ENCODE assay signal across 8 cellular contexts in the genomic region with DNA sequence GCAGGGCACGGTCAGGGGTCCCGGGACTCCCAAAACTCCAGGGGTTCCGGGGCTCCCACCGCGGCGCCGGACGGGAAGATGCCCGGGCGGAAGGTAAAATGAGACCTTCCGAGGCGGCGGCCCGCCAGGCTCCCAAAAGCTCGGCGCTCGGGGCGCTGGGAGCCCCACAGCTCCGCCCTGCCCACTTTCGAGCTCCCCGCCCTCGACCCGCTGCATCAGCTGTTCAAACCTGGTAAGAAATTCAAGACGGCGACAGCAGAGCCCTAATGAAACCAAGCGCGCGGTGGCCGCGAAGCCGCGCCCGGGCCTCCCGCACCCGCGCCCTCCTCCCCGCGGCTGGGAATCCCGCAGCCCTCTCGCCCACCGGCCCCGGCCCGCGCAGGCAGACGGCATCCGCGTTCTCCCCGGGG. TPM values are rescaled to one million over a fixed set of nuclear protein-coding genes. Genes with fewer than 3 reads are reported as not detected.
A peak's percentile ranks its signal among the peaks of the same experiment; 100 is the strongest.
DNase-seq lines count a peak whose midpoint lies in the region; ATAC-seq and FAIRE-seq lines count a peak whose summit lies in the region.

No MANE protein-coding gene starts in this region.

- no peaks in the 10 kb centered on the region for H3K36me3 ChIP-seq in small intestine (ENCODE audit: control insufficient read depth in 2 of 2, insufficient read depth in 2 of 2, low read length in 2 of 2)

- no peaks in the 10 kb centered on the region for H3K4me1 ChIP-seq in small intestine (ENCODE audit: control insufficient read depth in 2 of 2, insufficient read depth in 1 of 2, low read depth in 1 of 2, low read length in 1 of 2)

- no peaks in the 10 kb centered on the region for H3K9me3 ChIP-seq in small intestine (ENCODE audit: control insufficient read depth, low read depth)

- no peak for FAIRE-seq in small intestine (lab: Jason Lieb, UNC)

- ATAC-seq in GM19372 (IDR thresholded peaks at IDR 0.05; ENCODE audit: low read depth, unreplicated experiment) (peak; percentile 39), HG02763 (IDR thresholded peaks at IDR 0.05; ENCODE audit: unreplicated experiment) (no peak)

- peak; percentile 80 for DNase-seq in AG08396 (ENCODE audit: low spot score)
- peak; percentile 9 for DNase-seq in NOMO-1 treated with DMSO at 0.1 percent for 48 hours (lab: John Stamatoyannopoulos, UW; ENCODE audit: unreplicated experiment)
- DNase-seq in activated naive CD4-positive, alpha-beta T cell treated with anti-CD3 and anti-CD28 coated beads, Interleukin-2, amount 50 U/mL, for 16 hours, result peak; percentile 54
- DNase-seq in hepatic stellate cell (ENCODE audit: low spot score), result peak; percentile 62
- peak; percentile 10 for DNase-seq in small intestine
- DNase-seq in midbrain (lab: John Stamatoyannopoulos, UW), result no peak

- 1 to 2% (median 1%) methylated on average over 16 to 48 of the region's 48 CpGs for WGBS in small intestine, 3 donors

- H3K27ac ChIP-seq in small intestine (ENCODE audit: low read depth in 1 of 2, low read length in 1 of 2), result no peak overlapping the region

- H3K27me3 ChIP-seq in small intestine (ENCODE audit: control insufficient read depth in 2 of 2, insufficient read depth in 2 of 2, low read length in 2 of 2), result peaks cover 5 to 30% of the 10 kb centered on the region in 2 donors

- peak overlapping the region; percentile 42 to 80 for H3K4me3 ChIP-seq in small intestine (ENCODE audit: low read depth in 1 of 2, low read length in 2 of 2)

RNA-seq across cellular contexts. Expression of a gene that starts 0.4 kb away (rescaled TPM):
- polyA plus RNA-seq in small intestine, result under 1 TPM; 0.27 to 0.57 (median 0.45) TPM

RNA-seq across cellular contexts. Expression of a gene that starts 29.3 kb away (rescaled TPM):
- 10 to 100 TPM; 67.6 to 97.0 (median 71.8) TPM for polyA plus RNA-seq in small intestine

RNA-seq across cellular contexts. Expression of a gene that starts 34.1 kb away (rescaled TPM):
- polyA plus RNA-seq in small intestine, result 10 to 100 TPM; 37.1 to 96.9 (median 55.1) TPM
